In the genomic region with DNA sequence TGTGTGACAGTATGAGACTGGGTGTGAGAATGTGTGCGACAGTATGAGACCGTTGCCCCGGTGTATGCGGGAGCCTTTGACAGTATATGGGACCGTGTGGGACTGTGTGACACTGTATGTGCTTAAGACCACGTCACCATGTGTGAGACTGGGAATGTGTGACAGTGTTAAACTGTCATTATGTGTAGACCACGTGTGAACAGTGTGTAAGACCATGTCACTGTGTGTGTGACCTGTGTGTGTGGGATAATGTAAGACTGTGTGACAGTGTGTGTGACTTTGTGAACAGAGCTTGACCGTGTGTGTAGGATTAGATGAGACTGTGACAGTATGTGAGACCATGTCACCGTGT, we compare ENCODE assay signal across 8 cellular contexts. TPM values are rescaled to one million over a fixed set of nuclear protein-coding genes. Genes with fewer than 3 reads are reported as not detected.
DNase-seq lines count a peak whose midpoint lies in the region; ATAC-seq, FAIRE-seq and TF ChIP-seq lines count a peak whose summit lies in the region.

No MANE protein-coding gene starts in this region.

- WGBS in A549 (ENCODE audit: missing lambda C conversion rate): 78% methylated on average over 9 of the region's 9 CpGs
- WGBS in right lobe of liver (ENCODE audit: insufficient coverage, low coverage, low lambda C conversion rate, missing lambda C conversion rate): 65% methylated on average over 9 of the region's 9 CpGs
- 47% methylated on average over 9 of the region's 9 CpGs for WGBS in urinary bladder

- TF ChIP-seq RAD21 in A549 (conservative IDR thresholded peaks at IDR 0.05 in 1 of 2, IDR thresholded peaks at IDR 0.05 in 1 of 2): no peak

- CTCF ChIA-PET in A549 (lab: Yijun Ruan, JAX): interaction anchor here (1.5 kb wide), 1 partner anchor 11 kb away, joined by 6 read pairs; the partner anchor contains the start of gene ZNF582

- H3K36me3 Mint-ChIP-seq in activated naive CD8-positive, alpha-beta T cell: peaks cover 55% of the 10 kb centered on the region

- FAIRE-seq in A549 (lab: Jason Lieb, UNC): no peak

- no peaks in the 10 kb centered on the region for H3K27me3 Mint-ChIP-seq in activated naive CD8-positive, alpha-beta T cell

- H3K4me1 ChIP-seq in A549: no peaks in the 10 kb centered on the region
- H3K4me1 ChIP-seq in right lobe of liver: peaks cover 0 to 11% (median 2%) of the 10 kb centered on the region in 4 donors
- H3K4me1 ChIP-seq in urinary bladder (ENCODE audit: insufficient read depth): no peaks in the 10 kb centered on the region

- peaks cover 35% of the 10 kb centered on the region for H3K4me1 Mint-ChIP-seq in activated naive CD8-positive, alpha-beta T cell (ENCODE audit: low read depth)

- TF ChIP-seq POLR2A in A549 (IDR thresholded peaks at IDR 0.05; ENCODE audit: low read length) (no peak), right lobe of liver (IDR thresholded peaks at IDR 0.05) (no peak)

- peaks cover 0 to 26% (median 15%) of the 10 kb centered on the region in 4 donors for H3K36me3 ChIP-seq in right lobe of liver
- peaks cover 8% of the 10 kb centered on the region for H3K36me3 ChIP-seq in urinary bladder (ENCODE audit: insufficient read depth)

- TF ChIP-seq CTCF in A549 (IDR thresholded peaks at IDR 0.05) (no peak), right lobe of liver (IDR thresholded peaks at IDR 0.05) (no peak), omental fat pad (IDR thresholded peaks at IDR 0.05) (no peak)

- H3K4me3 ChIP-seq in A549 (peak overlapping the region; percentile 65), right lobe of liver (peak overlapping the region; percentile 56 to 91 (median 79)), urinary bladder (ENCODE audit: low read depth, low read length) (peak overlapping the region; percentile 73)

- peak overlapping the region; percentile 97 for H3K4me3 Mint-ChIP-seq in activated naive CD8-positive, alpha-beta T cell

- ATAC-seq in A549 (peak in 1 of 2 experiments; percentile 19; a peak in 1 of 6 replicates), HG02642 (IDR thresholded peaks at IDR 0.05; ENCODE audit: poor library complexity, unreplicated experiment) (peak; percentile 9), right lobe of liver (no peak), omental fat pad (ENCODE audit: low FRiP score) (no peak), GM19463 (IDR thresholded peaks at IDR 0.05; ENCODE audit: unreplicated experiment) (no peak)

- H3K9me3 ChIP-seq in A549: peaks cover 89% of the 10 kb centered on the region
- peaks cover 0 to 30% (median 12%) of the 10 kb centered on the region in 4 donors for H3K9me3 ChIP-seq in right lobe of liver

- TF ChIP-seq EP300 in A549 (IDR thresholded peaks at IDR 0.05): no peak

- peak overlapping the region; percentile 70 for H3K4me2 ChIP-seq in A549

- peak overlapping the region; percentile 100 for H3K27ac Mint-ChIP-seq in activated naive CD8-positive, alpha-beta T cell

- intact Hi-C loops in right lobe of liver (cut with DNase I): no loop called here

- H3K27me3 ChIP-seq in right lobe of liver: no peaks in the 10 kb centered on the region

- H3K9me3 Mint-ChIP-seq in activated naive CD8-positive, alpha-beta T cell (ENCODE audit: low read depth): peaks cover 41% of the 10 kb centered on the region

- no peak for DNase-seq in A549 (ENCODE audit: low read depth in 1 of 2, low spot score in 1 of 2)
- DNase-seq in right lobe of liver: no peak
- no peak for DNase-seq in NCI-H526 treated with DMSO at 0.1 percent for 48 hours (lab: John Stamatoyannopoulos, UW)
- no peak for DNase-seq in omental fat pad (ENCODE audit: low spot score)

- POLR2A ChIA-PET in A549 (lab: Yijun Ruan, JAX): no interaction called here

- H3K27ac ChIP-seq in A549 (peak overlapping the region; percentile 90 to 94; a peak in 5 of 6 replicates), right lobe of liver (no peak overlapping the region), urinary bladder (ENCODE audit: low read depth) (no peak overlapping the region)

TF ChIP-seq in A549, 52 proteins besides CTCF, POLR2A, EP300 and RAD21:
- TF ChIP-seq ZNF302 (CRISPR knock-in tag; IDR thresholded peaks at IDR 0.05): no peak
- TF ChIP-seq MAX (IDR thresholded peaks at IDR 0.05): peak; percentile 40; the same call in 1 of the 2 replicates

RNA-seq across cellular contexts. Expression of gene ZNF583, which starts 0.5 kb away (rescaled TPM):
- polyA plus RNA-seq in A549 (2011; rRNA removed) (3.4 and 4.8 TPM in 2 replicates), A549 (2017; fragmentation: RNase III; extraction: RNeasy Plus Mini Kit Qiagen cat#74134 plus additional on column Dnase treatment) (2.9 to 4.2 TPM (median 3.4 TPM) in 3 replicates), urinary bladder (3.6 TPM)
- polyA plus RNA-seq in A549 (2012; cell fraction: cytosol; rRNA removed): 0.66 and 0.70 TPM in 2 replicates
- 0.26 and 0.40 TPM in 2 replicates for polyA plus RNA-seq in A549 (2012; cell fraction: nucleus; rRNA removed)
- 1.8 and 2.9 TPM in 2 replicates for polyA minus RNA-seq in A549 (2011; rRNA and poly(A)+ RNA removed)
- total RNA-seq in right lobe of liver (1 to 10 TPM in 3 of 6 experiments, under 1 TPM in 3; 0.50 to 2.9 (median 1.3) TPM), urinary bladder (22.7 TPM), omental fat pad (10 to 100 TPM in 2 of 4 donors, 1 to 10 TPM in 2; 3.2 to 12.0 (median 7.6) TPM)

RNA-seq across cellular contexts. Expression of gene ZNF582, which starts 11.3 kb away (rescaled TPM):
- polyA plus RNA-seq in A549 (2011; rRNA removed) (3.2 TPM in 2 replicates), A549 (2017; fragmentation: RNase III; extraction: RNeasy Plus Mini Kit Qiagen cat#74134 plus additional on column Dnase treatment) (1.0 to 1.5 TPM (median 1.1 TPM) in 3 replicates), urinary bladder (4.0 TPM)
- polyA plus RNA-seq in A549 (2012; cell fraction: cytosol; rRNA removed): 1.2 and 1.3 TPM in 2 replicates
- polyA plus RNA-seq in A549 (2012; cell fraction: nucleus; rRNA removed): 0.53 and 0.82 TPM in 2 replicates
- polyA minus RNA-seq in A549 (2011; rRNA and poly(A)+ RNA removed): 1.2 and 3.8 TPM in 2 replicates
- total RNA-seq in right lobe of liver (1 to 10 TPM in 4 of 6 experiments, under 1 TPM in 2; 0.80 to 2.8 (median 1.5) TPM), urinary bladder (5.3 TPM), omental fat pad (1 to 10 TPM; 4.2 to 7.9 (median 4.9) TPM)

Comparison
In these comparisons a context has a peak if more than half of its experiments do, and no peak if none do; other contexts are left out.
1. H3K27ac ChIP-seq: peak in A549 (2 of 2); none in right lobe of liver (0 of 3) and urinary bladder (single experiment).
2. Peak in every context shown above with its lines, with median percentiles within 50 percentile points of each other: H3K4me3 ChIP-seq.